9 cellular contexts compared by ENCODE assay signal in genomic region chr3:52771334-52771681, GRCh38. TPM values are rescaled to one million over a fixed set of nuclear protein-coding genes. Genes with fewer than 3 reads are reported as not detected.
A peak's percentile ranks its signal among the peaks of the same experiment; 100 is the strongest.
DNase-seq lines count a peak whose midpoint lies in the region; ATAC-seq and TF ChIP-seq lines count a peak whose summit lies in the region.
"Had no signal": no experiment of that assay in that cellular context is flagged by ENCODE, and none has a peak within 500 bp of the region (broad histone marks: within the 10 kb centered on the region; RNA-seq: fewer than 3 reads in every experiment).

No MANE protein-coding gene starts in this region.

- WGBS in liver, result 68% methylated on average over 5 of the region's 5 CpGs
- WGBS in upper lobe of left lung, 2 donors, result 62 to 71% methylated on average over 5 of the region's 5 CpGs

- H3K9ac ChIP-seq in BLaER1 (peak overlapping the region; percentile 85), liver (ENCODE audit: low read depth in 1 of 2, low read length in 2 of 2) (no peak overlapping the region)

- H3K4me3 ChIP-seq in BLaER1 (peak overlapping the region; percentile 81), astrocyte of the cerebellum (ENCODE audit: low read depth, low read length) (peak overlapping the region; percentile 70), liver (ENCODE audit: low read depth in 1 of 3, low read length in 3 of 3) (peak overlapping the region; percentile 70 to 92 (median 71)), upper lobe of left lung (peak overlapping the region; percentile 77 to 94 (median 88))

- H3K9me3 ChIP-seq in BLaER1 (no peaks in the 10 kb centered on the region), liver (ENCODE audit: control insufficient read depth in 4 of 4, low read length in 3 of 4) (no peaks in the 10 kb centered on the region), upper lobe of left lung (no peaks in the 10 kb centered on the region)

- peak overlapping the region; percentile 92 for H3K4me2 ChIP-seq in BLaER1

- H4K20me1 ChIP-seq in BLaER1, result no peaks in the 10 kb centered on the region

- peaks cover 28% of the 10 kb centered on the region for H3K4me1 ChIP-seq in BLaER1
- H3K4me1 ChIP-seq in liver (ENCODE audit: control insufficient read depth in 4 of 4, insufficient read depth in 4 of 4, low read length in 3 of 4), result peaks cover 5 to 61% (median 55%) of the 10 kb centered on the region in 4 donors
- H3K4me1 ChIP-seq in upper lobe of left lung, result peaks cover 12 to 23% (median 17%) of the 10 kb centered on the region in 4 donors

- no peak for TF ChIP-seq CTCF in astrocyte of the cerebellum (IDR thresholded peaks at IDR 0.05; ENCODE audit: low read depth, low read length, missing control alignments)
- no peak for TF ChIP-seq CTCF in liver (IDR thresholded peaks at IDR 0.05; ENCODE audit: low read depth, low read length, missing input control)
- no peak for TF ChIP-seq CTCF in upper lobe of left lung (IDR thresholded peaks at IDR 0.05)

- no peak for TF ChIP-seq POLR2A in upper lobe of left lung (IDR thresholded peaks at IDR 0.05)

- in situ Hi-C loops in astrocyte of the cerebellum (cut with HindIII; ENCODE audit: low sequenced_read_pairs), result no loop called here

- H3K36me3 ChIP-seq in BLaER1, result peaks cover 21% of the 10 kb centered on the region
- H3K36me3 ChIP-seq in liver (ENCODE audit: control insufficient read depth in 4 of 4, insufficient read depth in 3 of 4, low read depth in 1 of 4, low read length in 3 of 4), result peaks cover under 1 to 15% (median 5%) of the 10 kb centered on the region in 4 donors
- H3K36me3 ChIP-seq in upper lobe of left lung, result peaks cover 0 to 18% (median 2%) of the 10 kb centered on the region in 4 donors

- TF ChIP-seq EP300 in upper lobe of left lung (IDR thresholded peaks at IDR 0.05), result no peak

- no peak for TF ChIP-seq RAD21 in liver (IDR thresholded peaks at IDR 0.05)

- DNase-seq in astrocyte of the cerebellum (ENCODE audit: low read depth) (no peak), upper lobe of left lung (no peak), NCI-H2029 (lab: John Stamatoyannopoulos, UW) (no peak)
- DNase-seq in stimulated activated CD4-positive, alpha-beta T cell treated with anti-CD3 and anti-CD28 coated beads, Interleukin-1b, Interleukin-23, amount 100 ng/mL, for 48 hours, result no peak

- H3K27ac ChIP-seq in BLaER1 (peak overlapping the region; percentile 80), liver (ENCODE audit: low read depth in 1 of 2, low read length in 2 of 2) (peak overlapping the region; percentile 39 to 60), upper lobe of left lung (peak overlapping the region; percentile 74 to 85 (median 84))

- H3K27me3 ChIP-seq in BLaER1 (no peaks in the 10 kb centered on the region), liver (ENCODE audit: control insufficient read depth in 4 of 4, insufficient read depth in 4 of 4, low read length in 3 of 4) (no peaks in the 10 kb centered on the region), upper lobe of left lung (no peaks in the 10 kb centered on the region)

- ATAC-seq in HG03095 (IDR thresholded peaks at IDR 0.05; ENCODE audit: unreplicated experiment) (peak; percentile 8), upper lobe of left lung (ENCODE audit: low FRiP score in 2 of 2) (peak in 1 of 2 donors; percentile 7), GM21360 (IDR thresholded peaks at IDR 0.05; ENCODE audit: unreplicated experiment) (no peak)

TF ChIP-seq in liver, 16 proteins besides CTCF, POLR2A, EP300 and RAD21:
- TF ChIP-seq REST (IDR thresholded peaks at IDR 0.05) (no peak), YY1 (IDR thresholded peaks at IDR 0.05) (no peak)

RNA-seq across cellular contexts. Expression of gene NEK4, which starts 0.6 kb away (rescaled TPM):
- total RNA-seq in liver (10 to 100 TPM; 24.0 to 28.7 TPM), upper lobe of left lung (10 to 100 TPM; 17.8 to 28.6 (median 24.2) TPM)
- 1 to 10 TPM; 5.4 to 6.8 TPM for polyA plus RNA-seq in liver

RNA-seq across cellular contexts. Expression of gene ITIH1, which starts 6.1 kb away (rescaled TPM):
- total RNA-seq in liver (1,000 to 10,000 TPM; 1,022 to 1,400 TPM), upper lobe of left lung (under 1 TPM in 2 of 6 donors, not detected in 4; 0.40 to 0.54 TPM)
- 1,000 to 10,000 TPM; 1,193 to 1,291 TPM for polyA plus RNA-seq in liver
- total RNA-seq: myocyte had no signal

RNA-seq across cellular contexts. Expression of gene ITIH3, which starts 23.3 kb away (rescaled TPM):
- 1,000 to 10,000 TPM in 1 of 2 donors, 100 to 1,000 TPM in 1; 507 to 1,075 TPM for total RNA-seq in liver
- 1,000 to 10,000 TPM in 1 of 2 donors, 100 to 1,000 TPM in 1; 743 to 1,326 TPM for polyA plus RNA-seq in liver
- 10 to 100 TPM in 2 of 6 donors, 1 to 10 TPM in 4; 2.1 to 13.5 (median 7.0) TPM for total RNA-seq in upper lobe of left lung
- total RNA-seq: myocyte had no signal

RNA-seq across cellular contexts. Expression of gene ITIH4, which starts 59.2 kb away (rescaled TPM):
- total RNA-seq in liver (1,000 to 10,000 TPM in 1 of 2 donors, 100 to 1,000 TPM in 1; 447 to 2,000 TPM), upper lobe of left lung (100 to 1,000 TPM in 1 of 6 donors, 10 to 100 TPM in 4, 1 to 10 TPM in 1; 9.9 to 102 (median 21.8) TPM)
- 1,000 to 10,000 TPM; 2,821 to 3,354 TPM for polyA plus RNA-seq in liver

Comparison
In these comparisons a context has a peak if more than half of its experiments do, and no peak if none do; other contexts are left out.
1. RNA of gene ITIH1, which starts 6.1 kb away (total RNA-seq): 1,022 to 1,400 TPM in liver; 0.40 to 0.54 TPM in upper lobe of left lung; every median in the first group is over 100 times any median in the second.
2. RNA of gene ITIH3, which starts 23.3 kb away (total RNA-seq): 507 to 1,075 TPM in liver; 2.1 to 13.5 TPM in upper lobe of left lung; every median in the first group is over 10 times any median in the second.
3. Peak in every context shown above with its lines, with median percentiles within 50 percentile points of each other: H3K27ac ChIP-seq and H3K4me3 ChIP-seq.